ENCODE assay signal across 9 cellular contexts in genomic region chr19:58356971-58357797, GRCh38. TPM values are rescaled to one million over a fixed set of nuclear protein-coding genes. Genes with fewer than 3 reads are reported as not detected.
DNase-seq lines count a peak whose midpoint lies in the region; ATAC-seq and TF ChIP-seq lines count a peak whose summit lies in the region.
"Had no signal": no experiment of that assay in that cellular context is flagged by ENCODE, and none has a peak within 500 bp of the region (broad histone marks: within the 10 kb centered on the region; RNA-seq: fewer than 3 reads in every experiment).

No MANE protein-coding gene starts in this region.

- no peaks in the 10 kb centered on the region for H3K79me2 ChIP-seq in GM23338 (replicated peaks; ENCODE audit: insufficient read depth)

- H3K4me3 Mint-ChIP-seq in GM23338: no peak overlapping the region
- H3K4me3 Mint-ChIP-seq in activated T-helper 2 cell treated with anti-CD3 and anti-CD28 coated beads, Interferon-gamma antibody, Interleukin-2, Interleukin-4, amounts not matched to agents 10 μg/mL and 5 μg/mL and 100 μg/mL, durations not matched to agents 14 hours and 24 hours and 36 hours (ENCODE audit: low read depth): peak overlapping the region; percentile 21

- H3K27ac ChIP-seq in GM23338 (ENCODE audit: low read depth) (no peak overlapping the region), left ventricle myocardium inferior (replicated peaks) (peak overlapping the region; percentile 29), stomach (no peak overlapping the region), RWPE1 (no peak overlapping the region)

- peak overlapping the region; percentile 83 for H3K4me2 ChIP-seq in GM23338

- TF ChIP-seq CTCF in GM23338 (conservative IDR thresholded peaks at IDR 0.05; ENCODE audit: low read depth in 2 of 2): no peak
- no peak for TF ChIP-seq CTCF in left ventricle myocardium inferior (IDR thresholded peaks at IDR 0.05; ENCODE audit: borderline replicate concordance)
- no peak for TF ChIP-seq CTCF in stomach (IDR thresholded peaks at IDR 0.05)
- no peak for TF ChIP-seq CTCF in RWPE1 (conservative IDR thresholded peaks at IDR 0.05; ENCODE audit: low read depth)

- H3K27me3 Mint-ChIP-seq in GM23338 (ENCODE audit: insufficient read depth, low read depth, poor library complexity): peaks cover 5% of the 10 kb centered on the region
- no peaks in the 10 kb centered on the region for H3K27me3 Mint-ChIP-seq in activated T-helper 2 cell treated with anti-CD3 and anti-CD28 coated beads, Interferon-gamma antibody, Interleukin-2, Interleukin-4, amounts not matched to agents 10 μg/mL and 5 μg/mL and 100 μg/mL, durations not matched to agents 14 hours and 24 hours and 36 hours (ENCODE audit: low read depth)

- intact Hi-C loops in activated T-helper 2 cell treated with anti-CD3 and anti-CD28 coated beads, Interferon-gamma antibody, Interleukin-2, Interleukin-4, amounts not matched to agents 10 μg/mL and 5 μg/mL and 100 μg/mL, durations not matched to agents 14 hours and 24 hours and 36 hours (cut with micrococcal nuclease): no loop called here
- intact Hi-C loops in left ventricle myocardium inferior (cut with micrococcal nuclease): no loop called here
- intact Hi-C loops in stomach (cut with DNase I; ENCODE audit: low total_unique reads): no loop called here

- ATAC-seq in GM23338: peak; percentile 39
- no peak for ATAC-seq in GM21737 (IDR thresholded peaks at IDR 0.05; ENCODE audit: unreplicated experiment)
- ATAC-seq: sciatic nerve had no signal

- H3K27me3 ChIP-seq in GM23338 (ENCODE audit: insufficient read depth) (peaks cover 33% of the 10 kb centered on the region), left ventricle myocardium inferior (ENCODE audit: low read depth) (peaks cover 62% of the 10 kb centered on the region), stomach (peaks cover 0 to 60% (median 14%) of the 10 kb centered on the region in 3 donors)

- CTCF ChIA-PET in RWPE1 (lab: Yijun Ruan, JAX): interaction anchor here (0.7 kb wide), 1 partner anchor 15 kb away, joined by 3 read pairs; no protein-coding TSS in a partner anchor

- H3K4me1 Mint-ChIP-seq in GM23338: no peaks in the 10 kb centered on the region; the same call in 2 of the 3 replicates
- peaks cover 3% of the 10 kb centered on the region for H3K4me1 Mint-ChIP-seq in activated T-helper 2 cell treated with anti-CD3 and anti-CD28 coated beads, Interferon-gamma antibody, Interleukin-2, Interleukin-4, amounts not matched to agents 10 μg/mL and 5 μg/mL and 100 μg/mL, durations not matched to agents 14 hours and 24 hours and 36 hours (ENCODE audit: low read depth)

- H2AFZ ChIP-seq in GM23338: peak overlapping the region; percentile 90

- no peaks in the 10 kb centered on the region for H3K9me3 ChIP-seq in left ventricle myocardium inferior (replicated peaks)
- H3K9me3 ChIP-seq in stomach: peaks cover 2 to 17% (median 12%) of the 10 kb centered on the region in 4 donors

- no peaks in the 10 kb centered on the region; the same call in 1 of the 2 replicates for H4K20me1 ChIP-seq in GM23338 (replicated peaks; ENCODE audit: insufficient read depth)

- H3F3A ChIP-seq in GM23338 (replicated peaks; ENCODE audit: low read depth): peaks cover 6% of the 10 kb centered on the region

- H3K36me3 Mint-ChIP-seq in GM23338 (ENCODE audit: low read depth): no peaks in the 10 kb centered on the region
- peaks cover 5% of the 10 kb centered on the region for H3K36me3 Mint-ChIP-seq in activated T-helper 2 cell treated with anti-CD3 and anti-CD28 coated beads, Interferon-gamma antibody, Interleukin-2, Interleukin-4, amounts not matched to agents 10 μg/mL and 5 μg/mL and 100 μg/mL, durations not matched to agents 14 hours and 24 hours and 36 hours (ENCODE audit: low read depth)

- H3K27ac Mint-ChIP-seq in GM23338: no peak overlapping the region
- no peak overlapping the region for H3K27ac Mint-ChIP-seq in activated T-helper 2 cell treated with anti-CD3 and anti-CD28 coated beads, Interferon-gamma antibody, Interleukin-2, Interleukin-4, amounts not matched to agents 10 μg/mL and 5 μg/mL and 100 μg/mL, durations not matched to agents 14 hours and 24 hours and 36 hours

- no peaks in the 10 kb centered on the region; the same call in 1 of the 2 replicates for H3K4me1 ChIP-seq in GM23338 (ENCODE audit: insufficient read depth)
- H3K4me1 ChIP-seq in left ventricle myocardium inferior: peaks cover 32% of the 10 kb centered on the region
- H3K4me1 ChIP-seq in stomach: peaks cover 11 to 33% (median 28%) of the 10 kb centered on the region in 4 donors

- peak overlapping the region; percentile 52 for H3K4me3 ChIP-seq in GM23338
- H3K4me3 ChIP-seq in left ventricle myocardium inferior: peak overlapping the region; percentile 64
- H3K4me3 ChIP-seq in stomach: peak overlapping the region; percentile 23 to 50 (median 30)

- peak; percentile 59 for DNase-seq in GM23338 (ENCODE audit: low spot score)
- no peak for DNase-seq in activated T-helper 2 cell treated with anti-CD3 and anti-CD28 coated beads, Interferon-gamma antibody, Interleukin-2, Interleukin-4, amounts not matched to agents 10 μg/mL and 5 μg/mL and 100 μg/mL, durations not matched to agents 14 hours and 24 hours and 36 hours (ENCODE audit: low spot score)
- DNase-seq in left ventricle myocardium inferior: no peak
- no peak for DNase-seq in stomach
- no peak for DNase-seq in RWPE1 (ENCODE audit: low spot score)
- DNase-seq in D341Med (ENCODE audit: low spot score): no peak
- DNase-seq: NCI-H1694 treated with DMSO at 0.1 percent for 48 hours had no signal

- WGBS in stomach, 5 donors: 40 to 66% (median 50%) methylated on average over 36 to 59 of the region's 59 CpGs

- H3K36me3 ChIP-seq in GM23338 (ENCODE audit: insufficient read depth): no peaks in the 10 kb centered on the region
- H3K36me3 ChIP-seq in left ventricle myocardium inferior: no peaks in the 10 kb centered on the region
- H3K36me3 ChIP-seq in stomach: peaks cover 0 to 3% (median 0%) of the 10 kb centered on the region in 4 donors

- no peaks in the 10 kb centered on the region for H3K9me2 ChIP-seq in GM23338 (ENCODE audit: insufficient read depth)

- TF ChIP-seq EP300 in stomach (IDR thresholded peaks at IDR 0.05): no peak

- H3K9me3 Mint-ChIP-seq in GM23338: peaks cover 1% of the 10 kb centered on the region; the same call in 1 of the 3 replicates
- H3K9me3 Mint-ChIP-seq in activated T-helper 2 cell treated with anti-CD3 and anti-CD28 coated beads, Interferon-gamma antibody, Interleukin-2, Interleukin-4, amounts not matched to agents 10 μg/mL and 5 μg/mL and 100 μg/mL, durations not matched to agents 14 hours and 24 hours and 36 hours: no peaks in the 10 kb centered on the region

- no peak for TF ChIP-seq POLR2A in stomach (IDR thresholded peaks at IDR 0.05)

- POLR2A ChIA-PET in RWPE1 (lab: Yijun Ruan, JAX; ENCODE audit: low non-redundant PET): no interaction called here

TF ChIP-seq in GM23338, 12 proteins besides CTCF, POLR2A, EP300 and RAD21 (continues in another document):
- TF ChIP-seq ZNF331 (CRISPR knock-in tag; IDR thresholded peaks at IDR 0.05; ENCODE audit: low read depth): no peak
- TF ChIP-seq JUNB (IDR thresholded peaks at IDR 0.05; ENCODE audit: unreplicated experiment): no peak
- TF ChIP-seq STAT1 (IDR thresholded peaks at IDR 0.05; ENCODE audit: unreplicated experiment): no peak
- TF ChIP-seq POLR2AphosphoS5 (IDR thresholded peaks at IDR 0.05; ENCODE audit: low read depth): no peak

RNA-seq across cellular contexts. Expression of gene A1BG, which starts 3.9 kb away (rescaled TPM):
- 6.5 and 17.7 TPM in 2 replicates for total RNA-seq in GM23338 (2014; rRNA removed; shearing (Covaris generic))
- polyA plus RNA-seq in GM23338 (2016; fragmentation: Nextera tagmentation; extraction: Ambion mirVana) (43.5 and 50.5 TPM in 2 replicates), stomach (10 to 100 TPM; 19.7 to 61.7 (median 33.8) TPM)
- 11.8 and 13.3 TPM in 2 replicates for total RNA-seq in activated T-helper 2 cell treated with anti-CD3 and anti-CD28 coated beads, Interferon-gamma antibody, Interleukin-2, Interleukin-4, amounts not matched to agents 10 μg/mL and 5 μg/mL and 100 μg/mL, durations not matched to agents 14 hours and 24 hours and 36 hours
- total RNA-seq in left ventricle myocardium inferior (3.7 TPM), stomach (10 to 100 TPM in 1 of 5 donors, 1 to 10 TPM in 2, not detected in 2; 1.1 to 30.9 (median 1.7) TPM)

RNA-seq across cellular contexts. Expression of gene ZNF497, which starts 5.4 kb away (rescaled TPM):
- 1.0 and 2.0 TPM in 2 replicates for total RNA-seq in GM23338 (2014; rRNA removed; shearing (Covaris generic))
- polyA plus RNA-seq in GM23338 (2016; fragmentation: Nextera tagmentation; extraction: Ambion mirVana) (0.44 and 0.61 TPM in 2 replicates), stomach (1 to 10 TPM in 1 of 3 donors, under 1 TPM in 2; 0.12 to 1.0 (median 0.46) TPM)
- total RNA-seq in activated T-helper 2 cell treated with anti-CD3 and anti-CD28 coated beads, Interferon-gamma antibody, Interleukin-2, Interleukin-4, amounts not matched to agents 10 μg/mL and 5 μg/mL and 100 μg/mL, durations not matched to agents 14 hours and 24 hours and 36 hours: 0.76 and 2.2 TPM in 2 replicates
- total RNA-seq in left ventricle myocardium inferior (0.41 TPM), stomach (10 to 100 TPM in 1 of 5 donors, 1 to 10 TPM in 2, under 1 TPM in 1, not detected in 1; 0.14 to 12.3 (median 3.2) TPM)

RNA-seq across cellular contexts. Expression of gene ZNF837, which starts 23.6 kb away (rescaled TPM):
- total RNA-seq in GM23338 (2014; rRNA removed; shearing (Covaris generic)): 11.0 and 11.3 TPM in 2 replicates
- polyA plus RNA-seq in GM23338 (2016; fragmentation: Nextera tagmentation; extraction: Ambion mirVana): 2.2 and 3.1 TPM in 2 replicates
- 1.1 and 1.5 TPM in 2 replicates for total RNA-seq in activated T-helper 2 cell treated with anti-CD3 and anti-CD28 coated beads, Interferon-gamma antibody, Interleukin-2, Interleukin-4, amounts not matched to agents 10 μg/mL and 5 μg/mL and 100 μg/mL, durations not matched to agents 14 hours and 24 hours and 36 hours
- 0.19 TPM for total RNA-seq in left ventricle myocardium inferior
- total RNA-seq in stomach: 1 to 10 TPM in 4 of 5 donors, not detected in 1; 1.8 to 8.5 (median 2.3) TPM
- polyA plus RNA-seq in stomach: 1 to 10 TPM; 2.3 to 3.0 (median 2.4) TPM

RNA-seq across cellular contexts. Expression of gene RPS5, which starts 29.9 kb away (rescaled TPM):
- total RNA-seq in GM23338 (2014; rRNA removed; shearing (Covaris generic)): 2,020 and 2,111 TPM in 2 replicates
- polyA plus RNA-seq in GM23338 (2016; fragmentation: Nextera tagmentation; extraction: Ambion mirVana) (734 and 753 TPM in 2 replicates), stomach (1,000 to 10,000 TPM; 1,495 to 2,322 (median 1,503) TPM)
- 1,217 and 1,244 TPM in 2 replicates for total RNA-seq in activated T-helper 2 cell treated with anti-CD3 and anti-CD28 coated beads, Interferon-gamma antibody, Interleukin-2, Interleukin-4, amounts not matched to agents 10 μg/mL and 5 μg/mL and 100 μg/mL, durations not matched to agents 14 hours and 24 hours and 36 hours
- total RNA-seq in left ventricle myocardium inferior (496 TPM), stomach (1,000 to 10,000 TPM in 3 of 5 donors, 100 to 1,000 TPM in 2; 801 to 1,605 (median 1,501) TPM)

RNA-seq across cellular contexts. Expression of gene ZSCAN22, which starts 30.4 kb away (rescaled TPM):
- total RNA-seq in GM23338 (2014; rRNA removed; shearing (Covaris generic)): 2.7 and 2.9 TPM in 2 replicates
- polyA plus RNA-seq in GM23338 (2016; fragmentation: Nextera tagmentation; extraction: Ambion mirVana) (0.86 and 0.99 TPM in 2 replicates), stomach (1 to 10 TPM in 1 of 3 donors, under 1 TPM in 2; 0.75 to 1.4 (median 0.83) TPM)
- total RNA-seq in activated T-helper 2 cell treated with anti-CD3 and anti-CD28 coated beads, Interferon-gamma antibody, Interleukin-2, Interleukin-4, amounts not matched to agents 10 μg/mL and 5 μg/mL and 100 μg/mL, durations not matched to agents 14 hours and 24 hours and 36 hours: 4.6 and 4.9 TPM in 2 replicates
- total RNA-seq in left ventricle myocardium inferior (1.8 TPM), stomach (1 to 10 TPM in 3 of 5 donors, under 1 TPM in 1, not detected in 1; 0.45 to 5.2 (median 1.6) TPM)
